Comparison of ENCODE assay signal across 23 cellular contexts in the genomic region with DNA sequence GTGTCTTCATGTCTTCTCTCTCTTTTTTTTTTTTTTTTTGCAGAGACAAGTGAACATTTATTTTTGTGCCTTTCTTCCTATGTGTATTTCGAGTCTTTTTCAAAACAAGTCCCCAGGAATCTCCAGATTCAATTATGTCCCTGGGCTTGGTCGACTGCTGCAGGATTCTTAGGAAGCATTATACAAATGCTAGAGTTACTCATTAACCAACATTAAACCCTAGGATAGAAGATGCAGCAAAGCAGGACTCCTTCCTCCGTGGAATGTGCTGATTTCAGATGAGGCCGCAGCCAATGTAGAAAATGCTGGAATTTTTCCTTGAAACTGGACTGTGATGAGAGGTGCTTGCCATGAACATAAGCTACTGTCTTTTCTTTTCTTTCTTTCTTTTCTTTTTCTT. TPM values are rescaled to one million over a fixed set of nuclear protein-coding genes. Genes with fewer than 3 reads are reported as not detected.
DNase-seq lines count a peak whose midpoint lies in the region; ATAC-seq and TF ChIP-seq lines count a peak whose summit lies in the region.
"Had no signal": no experiment of that assay in that cellular context is flagged by ENCODE, and none has a peak within 500 bp of the region (broad histone marks: within the 10 kb centered on the region; RNA-seq: fewer than 3 reads in every experiment).

No MANE protein-coding gene starts in this region.

- H3K27ac ChIP-seq in hepatocyte = no peak overlapping the region
- H3K27ac ChIP-seq: 22Rv1, KMS-11, PC-9, SJSA1 had no signal

- H3K36me3 Mint-ChIP-seq in nephron (ENCODE audit: low read depth) = peaks cover 5% of the 10 kb centered on the region
- H3K36me3 Mint-ChIP-seq: CD4-positive, CD25-positive, alpha-beta regulatory T cell had no signal

- H3K4me3 Mint-ChIP-seq in nephron = peak overlapping the region; percentile 70 to 73 (median 72)
- H3K4me3 Mint-ChIP-seq: IgD-negative memory B cell had no signal

- H3K27ac Mint-ChIP-seq in nephron = peak overlapping the region; percentile 88 to 95 (median 90)
- H3K27ac Mint-ChIP-seq: CD4-positive, CD25-positive, alpha-beta regulatory T cell had no signal

- no peaks in the 10 kb centered on the region for H3K36me3 ChIP-seq in hepatocyte (replicated peaks; ENCODE audit: insufficient read depth, low read depth)
- H3K36me3 ChIP-seq: SJSA1 had no signal

- H3K27me3 ChIP-seq in hepatocyte = no peaks in the 10 kb centered on the region
- H3K27me3 ChIP-seq: SJSA1 had no signal

- TF ChIP-seq CTCF in hepatocyte (IDR thresholded peaks at IDR 0.05; ENCODE audit: poor library complexity) (no peak), nephron (IDR thresholded peaks at IDR 0.05; ENCODE audit: unreplicated experiment in 3 of 3) (no peak)

- 60% methylated on average over 4 of the region's 4 CpGs for WGBS in hepatocyte (ENCODE audit: low lambda C conversion rate, missing lambda C conversion rate)

- no peaks in the 10 kb centered on the region for H4K20me1 ChIP-seq in hepatocyte (ENCODE audit: insufficient read depth, poor library complexity, severe bottlenecking)

- peaks cover 24% of the 10 kb centered on the region for H3K79me2 ChIP-seq in hepatocyte

- H3K4me3 ChIP-seq in hepatocyte = no peak overlapping the region
- H3K4me3 ChIP-seq: PC-9, SJSA1 had no signal

- peaks cover 5% of the 10 kb centered on the region for H3K4me1 Mint-ChIP-seq in nephron

- no peak for ATAC-seq in stimulated activated naive CD8-positive, alpha-beta T cell treated with anti-CD3 and anti-CD28 coated beads, Interleukin-15, Interleukin-2, amounts not matched to agents 100 U/mL and 50 U/mL, for 24 hours

- no peaks in the 10 kb centered on the region for H3K4me1 ChIP-seq in hepatocyte (ENCODE audit: insufficient read depth)
- H3K4me1 ChIP-seq: SJSA1 had no signal

- DNase-seq in DMS53 (lab: John Stamatoyannopoulos, UW) = peak; percentile 46
- no peak for DNase-seq in DMS53 treated with DMSO at 0.1 percent for 48 hours (lab: John Stamatoyannopoulos, UW; ENCODE audit: unreplicated experiment)
- DNase-seq in hepatocyte (ENCODE audit: low spot score) = no peak
- no peak for DNase-seq in iPS-NIHi11 (ENCODE audit: low spot score)
- DNase-seq in activated CD8-positive, alpha-beta memory T cell treated with anti-CD3 and anti-CD28 coated beads, Interleukin-2, amount 50 U/mL, for 48 hours = no peak
- DNase-seq in stimulated activated naive CD8-positive, alpha-beta T cell treated with anti-CD3 and anti-CD28 coated beads, Interleukin-15, Interleukin-2, amounts not matched to agents 100 U/mL and 50 U/mL, for 24 hours = no peak
- DNase-seq: CD4-positive, CD25-positive, alpha-beta regulatory T cell; DMS79 treated with DMSO at 0.1 percent for 48 hours; GF-D8; HCEC 1CT; MM.1S; NCI-H2029; NCI-H446 treated with DMSO at 0.1 percent for 48 hours; NCI-H82; NK-92 treated with Interleukin-12 subunit alpha and Interleukin-12 subunit beta, amount 100 ng/mL, for 24 hours; PC-9; Right ventricle myocardium superior; RPMI8226 had no signal

- H3K9me3 Mint-ChIP-seq in nephron = no peaks in the 10 kb centered on the region
- H3K9me3 Mint-ChIP-seq: CD4-positive, CD25-positive, alpha-beta regulatory T cell had no signal

- no peaks in the 10 kb centered on the region for H3K27me3 Mint-ChIP-seq in nephron (ENCODE audit: low read depth)
- H3K27me3 Mint-ChIP-seq: CD4-positive, CD25-positive, alpha-beta regulatory T cell; IgD-negative memory B cell had no signal

- no peaks in the 10 kb centered on the region for H3K9me3 ChIP-seq in hepatocyte (ENCODE audit: low read depth)
- H3K9me3 ChIP-seq: SJSA1 had no signal

- peak overlapping the region; percentile 37 for H3K4me2 ChIP-seq in hepatocyte
- H3K4me2 ChIP-seq: KMS-11, PC-9 had no signal

- H2AFZ ChIP-seq in hepatocyte = no peak overlapping the region
- H2AFZ ChIP-seq: PC-9 had no signal

- H3K9me2 ChIP-seq in hepatocyte (replicated peaks; ENCODE audit: insufficient read depth) = no peaks in the 10 kb centered on the region

RNA-seq across cellular contexts. Expression of gene ZNF81, which starts 3.4 kb away (rescaled TPM):
- 4.6 and 10.9 TPM in 2 replicates for total RNA-seq in hepatocyte
- 1.9 and 4.1 TPM in 2 replicates for polyA plus RNA-seq in hepatocyte
